ENCODE assay signal across 8 cellular contexts in the genomic region with DNA sequence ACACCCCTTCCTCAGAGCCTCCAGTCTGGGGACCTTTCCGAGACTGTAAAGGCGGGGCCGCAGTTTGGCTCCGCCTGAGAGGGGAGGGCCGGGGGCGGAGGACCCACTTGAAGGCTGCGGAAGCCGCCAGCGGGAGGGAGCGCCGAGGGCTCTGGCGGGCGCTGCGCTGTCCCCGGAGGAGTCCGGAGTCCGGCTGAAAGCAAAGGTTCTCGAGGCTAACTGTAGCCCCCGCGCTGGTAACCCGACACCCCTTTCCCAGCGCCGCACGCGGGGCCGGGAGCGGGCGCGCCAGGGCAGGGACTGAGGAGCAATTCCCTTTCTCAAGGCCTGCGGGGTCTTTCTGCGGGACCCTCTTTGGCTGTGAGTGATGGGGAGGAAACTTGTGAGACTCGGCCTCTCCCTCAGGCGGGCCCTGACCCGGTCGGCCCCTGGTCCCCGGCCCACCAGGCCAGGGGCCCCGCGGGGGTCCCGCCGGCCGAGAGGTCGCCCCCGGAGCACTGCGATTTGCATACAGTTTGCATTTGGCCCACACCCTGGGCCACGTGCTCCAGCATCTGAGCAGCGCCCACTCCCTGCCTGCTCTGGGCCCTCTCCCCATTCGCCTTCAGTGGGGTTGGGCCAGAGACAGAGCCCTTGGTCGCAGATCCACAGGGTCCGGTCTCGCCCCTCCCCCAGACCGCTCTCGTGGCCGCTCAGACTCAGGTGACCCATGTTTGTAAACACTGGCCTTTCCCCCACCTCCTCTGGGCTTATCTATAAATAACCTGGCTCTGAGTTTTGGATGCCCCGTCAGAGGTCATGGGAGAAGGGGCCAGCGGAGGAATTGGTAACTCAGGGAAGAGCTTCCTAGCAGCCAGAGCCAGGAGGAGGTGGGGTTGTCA. TPM values are rescaled to one million over a fixed set of nuclear protein-coding genes. Genes with fewer than 3 reads are reported as not detected.
DNase-seq lines count a peak whose midpoint lies in the region; ATAC-seq and TF ChIP-seq lines count a peak whose summit lies in the region.

No MANE protein-coding gene starts in this region.

- ATAC-seq in activated T-cell treated with anti-CD3 and anti-CD28 coated beads, Interleukin-2, amount 50 U/mL, for 72 hours (replicated peaks in 1 of 2): peak; percentile 93
- ATAC-seq in naive B cell (ENCODE audit: low read depth in 2 of 2): peak; percentile 90 to 92

- H3K36me3 Mint-ChIP-seq in activated T-cell treated with anti-CD3 and anti-CD28 coated beads, Interleukin-2, amount 50 U/mL, for 72 hours (ENCODE audit: insufficient read depth in 2 of 2): no peaks in the 10 kb centered on the region
- H3K36me3 Mint-ChIP-seq in naive B cell: peaks cover 0 to 18% of the 10 kb centered on the region in 2 donors

- peak; percentile 26 for DNase-seq in AG04450 (ENCODE audit: low read depth, low spot score)
- DNase-seq in OCI-M2 (lab: John Stamatoyannopoulos, UW; ENCODE audit: unreplicated experiment): peak; percentile 19
- peak; percentile 70 to 77 for DNase-seq in activated T-cell treated with anti-CD3 and anti-CD28 coated beads, Interleukin-2, amount 50 U/mL, for 72 hours
- peak; percentile 63 to 82 for DNase-seq in fibroblast of lung (ENCODE audit: low read depth in 2 of 2)
- peak; percentile 32 for DNase-seq in naive B cell
- peak; percentile 10 to 68 for DNase-seq in stimulated activated CD8-positive, alpha-beta memory T cell treated with anti-CD3 and anti-CD28 coated beads, Interleukin-7, amount 100 ng/mL, for 4 hours (ENCODE audit: low read depth in 2 of 2)
- DNase-seq in hippocampal formation (lab: John Stamatoyannopoulos, UW): no peak

- H3K9me3 ChIP-seq in AG04450 (ENCODE audit: control insufficient read depth, insufficient read depth, low read length) (no peaks in the 10 kb centered on the region; the same call in 1 of the 2 replicates), HEK293 (ENCODE audit: control insufficient read depth, insufficient read depth, low read depth, low read length) (no peaks in the 10 kb centered on the region), fibroblast of lung (ENCODE audit: control insufficient read depth, insufficient read depth, low read depth, low read length) (no peaks in the 10 kb centered on the region)

- peak overlapping the region; percentile 73 to 79 for H3K4me3 Mint-ChIP-seq in activated T-cell treated with anti-CD3 and anti-CD28 coated beads, Interleukin-2, amount 50 U/mL, for 72 hours
- H3K4me3 Mint-ChIP-seq in naive B cell: peak overlapping the region; percentile 57 to 88 (median 75)

- H3K27me3 Mint-ChIP-seq in activated T-cell treated with anti-CD3 and anti-CD28 coated beads, Interleukin-2, amount 50 U/mL, for 72 hours (ENCODE audit: low read depth): peaks cover 32% of the 10 kb centered on the region
- H3K27me3 Mint-ChIP-seq in naive B cell: peaks cover 32 to 63% (median 61%) of the 10 kb centered on the region in 3 donors

- CTCF ChIA-PET in AG04450 (lab: Charles Lee) (no interaction called here), HEK293 (lab: Yijun Ruan, JAX) (interaction anchor here (0.6 kb wide), 1 partner anchor 425 kb away, joined by 3 read pairs; no protein-coding TSS in a partner anchor)

- peaks cover 10% of the 10 kb centered on the region for H3K4me1 Mint-ChIP-seq in activated T-cell treated with anti-CD3 and anti-CD28 coated beads, Interleukin-2, amount 50 U/mL, for 72 hours (ENCODE audit: low read depth)
- peaks cover 6 to 12% (median 10%) of the 10 kb centered on the region in 3 donors for H3K4me1 Mint-ChIP-seq in naive B cell

- H3K9ac ChIP-seq in fibroblast of lung (ENCODE audit: insufficient read depth, low read length): peak overlapping the region; percentile 16

- no peak overlapping the region for H3K27ac Mint-ChIP-seq in activated T-cell treated with anti-CD3 and anti-CD28 coated beads, Interleukin-2, amount 50 U/mL, for 72 hours
- H3K27ac Mint-ChIP-seq in naive B cell: peak overlapping the region in 3 of 6 donors; percentile 21 to 64 (median 52)

- no peaks in the 10 kb centered on the region for H4K20me1 ChIP-seq in fibroblast of lung (ENCODE audit: control insufficient read depth, extremely low read depth, insufficient read depth, low read length)

- TF ChIP-seq CTCF in AG04450 (IDR thresholded peaks at IDR 0.05; ENCODE audit: low read depth, low read length) (no peak), HEK293 (tag by site-specific recombination; IDR thresholded peaks at IDR 0.05) (no peak), fibroblast of lung (conservative IDR thresholded peaks at IDR 0.05 in 1 of 2, IDR thresholded peaks at IDR 0.05 in 1 of 2; ENCODE audit: low read depth in 1 of 2, low read length in 2 of 2) (no peak)

- H3K79me2 ChIP-seq in fibroblast of lung (ENCODE audit: control insufficient read depth, insufficient read depth, low read length): no peaks in the 10 kb centered on the region

- no peaks in the 10 kb centered on the region for H3K36me3 ChIP-seq in HEK293 (ENCODE audit: control insufficient read depth in 2 of 2, insufficient read depth in 1 of 2, low read length in 2 of 2)
- no peaks in the 10 kb centered on the region for H3K36me3 ChIP-seq in fibroblast of lung (ENCODE audit: control insufficient read depth, insufficient read depth, low read length)

- H3K9me3 Mint-ChIP-seq in activated T-cell treated with anti-CD3 and anti-CD28 coated beads, Interleukin-2, amount 50 U/mL, for 72 hours: no peaks in the 10 kb centered on the region
- H3K9me3 Mint-ChIP-seq in naive B cell: peaks cover 0 to 11% (median 2%) of the 10 kb centered on the region in 7 donors

- no peak overlapping the region for H3K27ac ChIP-seq in AG04450 (ENCODE audit: low read depth, low read length)
- no peak overlapping the region; the same call in 1 of the 2 replicates for H3K27ac ChIP-seq in HEK293 (ENCODE audit: extremely low read depth, low read depth, low read length)
- H3K27ac ChIP-seq in fibroblast of lung (ENCODE audit: insufficient read depth, low read length): no peak overlapping the region

- H3K4me1 ChIP-seq in HEK293 (ENCODE audit: control insufficient read depth, insufficient read depth, low read length) (no peaks in the 10 kb centered on the region), fibroblast of lung (ENCODE audit: control insufficient read depth, extremely low read depth, insufficient read depth, low read length) (no peaks in the 10 kb centered on the region)

- H3K4me2 ChIP-seq in fibroblast of lung (ENCODE audit: extremely low read depth, insufficient read depth, low read length): peak overlapping the region; percentile 93

- H3K27me3 ChIP-seq in AG04450 (ENCODE audit: control insufficient read depth, insufficient read depth, low read length): peaks cover 10% of the 10 kb centered on the region
- H3K27me3 ChIP-seq in fibroblast of lung (ENCODE audit: control insufficient read depth, insufficient read depth, low read length): peaks cover 4% of the 10 kb centered on the region

- H3K4me3 ChIP-seq in AG04450 (ENCODE audit: low read depth, low read length): peak overlapping the region; percentile 62
- peak overlapping the region; percentile 42 for H3K4me3 ChIP-seq in HEK293 (ENCODE audit: low read depth, low read length)
- peak overlapping the region; percentile 46 to 58 (median 48) for H3K4me3 ChIP-seq in fibroblast of lung (replicated peaks in 1 of 4; ENCODE audit: control extremely low read depth in 1 of 4, insufficient read depth in 1 of 4, low read depth in 3 of 4, low read length in 4 of 4)

- POLR2A ChIA-PET in AG04450 (lab: Yijun Ruan, JAX): interaction anchor here (0.6 kb wide), 1 partner anchor 133 kb away, joined by 4 read pairs; no protein-coding TSS in a partner anchor
- POLR2A ChIA-PET in HEK293 (lab: Yijun Ruan, JAX): no interaction called here

- peak overlapping the region; percentile 13 for H2AFZ ChIP-seq in fibroblast of lung (ENCODE audit: low read length)

TF ChIP-seq in HEK293, 187 proteins besides CTCF, POLR2A, EP300 and RAD21 (continues in another document):
- TF ChIP-seq GLIS2 (tag by site-specific recombination; IDR thresholded peaks at IDR 0.05) (peak; percentile 92), ZXDB (tag by site-specific recombination; IDR thresholded peaks at IDR 0.05) (peak; percentile 83), ZNF24 (tag by site-specific recombination; IDR thresholded peaks at IDR 0.05) (0 out of 2 replicates have a peak, but pooled peaks have one; percentile 17), ZNF561 (tag by site-specific recombination; IDR thresholded peaks at IDR 0.05; ENCODE audit: borderline replicate concordance) (0 out of 2 replicates have a peak, but pooled peaks have one; percentile 58), ZNF600 (tag by site-specific recombination; IDR thresholded peaks at IDR 0.05) (peak; percentile 68; the same call in 1 of the 2 replicates), SP3 (tag by site-specific recombination; IDR thresholded peaks at IDR 0.05) (peak; percentile 71), ZNF335 (tag by site-specific recombination; conservative IDR thresholded peaks at IDR 0.05) (peak; percentile 84), ZEB2 (tag by site-specific recombination; IDR thresholded peaks at IDR 0.05) (peak; percentile 47)

RNA-seq across cellular contexts. Expression of a gene that starts 0.5 kb away (rescaled TPM):
- polyA plus RNA-seq in AG04450 (2011; rRNA removed): 0.22 and 0.35 TPM in 2 replicates
- polyA minus RNA-seq in AG04450 (2011; rRNA and poly(A)+ RNA removed): not detected in 2 replicates
- not detected for total RNA-seq in activated T-cell treated with anti-CD3 and anti-CD28 coated beads, Interleukin-2, amount 50 U/mL, for 72 hours
- total RNA-seq in fibroblast of lung: 0.50 and 0.77 TPM in 2 replicates
- polyA plus RNA-seq in fibroblast of lung: 0.15 TPM in 1 of 2 replicates, not detected in the other
- polyA plus RNA-seq in fibroblast of lung (2012): 0.09 TPM in 1 of 2 replicates, not detected in the other
- not detected in 2 replicates for polyA minus RNA-seq in fibroblast of lung (ENCODE audit: low replicate concordance)
- not detected for polyA plus RNA-seq in naive B cell (ENCODE audit: low read depth in 6 of 6)

RNA-seq across cellular contexts. Expression of a gene that starts 2.6 kb away (rescaled TPM):
- not detected in 2 replicates for polyA plus RNA-seq in AG04450 (2011; rRNA removed)
- polyA minus RNA-seq in AG04450 (2011; rRNA and poly(A)+ RNA removed): not detected in 2 replicates
- not detected for total RNA-seq in activated T-cell treated with anti-CD3 and anti-CD28 coated beads, Interleukin-2, amount 50 U/mL, for 72 hours
- total RNA-seq in fibroblast of lung: not detected in 2 replicates
- polyA plus RNA-seq in fibroblast of lung: not detected in 2 replicates
- not detected in 2 replicates for polyA plus RNA-seq in fibroblast of lung (2012)
- polyA minus RNA-seq in fibroblast of lung (ENCODE audit: low replicate concordance): not detected in 2 replicates
- polyA plus RNA-seq in naive B cell (ENCODE audit: low read depth in 6 of 6): not detected

RNA-seq across cellular contexts. Expression of a gene that starts 28.9 kb away (rescaled TPM):
- polyA plus RNA-seq in AG04450 (2011; rRNA removed) (0.25 and 0.41 TPM in 2 replicates), fibroblast of lung (0.16 and 0.23 TPM in 2 replicates), naive B cell (ENCODE audit: low read depth in 6 of 6) (under 1 TPM in 3 of 6 donors, not detected in 3; 0.15 to 0.64 (median 0.27) TPM)
- polyA minus RNA-seq in AG04450 (2011; rRNA and poly(A)+ RNA removed): 1.2 and 1.3 TPM in 2 replicates
- total RNA-seq in activated T-cell treated with anti-CD3 and anti-CD28 coated beads, Interleukin-2, amount 50 U/mL, for 72 hours: 1 to 10 TPM; 1.9 to 2.8 TPM
- total RNA-seq in fibroblast of lung: 0.50 and 0.51 TPM in 2 replicates
- polyA plus RNA-seq in fibroblast of lung (2012): 0.13 and 0.23 TPM in 2 replicates
- 0.16 TPM in 1 of 2 replicates, not detected in the other for polyA minus RNA-seq in fibroblast of lung (ENCODE audit: low replicate concordance)

Comparison
In these comparisons a context has a peak if more than half of its experiments do, and no peak if none do; other contexts are left out.
1. DNase-seq: peak in AG04450 (single experiment), OCI-M2 (single experiment), activated T-cell treated with anti-CD3 and anti-CD28 coated beads, Interleukin-2, amount 50 U/mL, for 72 hours (2 of 2), fibroblast of lung (2 of 2), naive B cell (single experiment) and stimulated activated CD8-positive, alpha-beta memory T cell treated with anti-CD3 and anti-CD28 coated beads, Interleukin-7, amount 100 ng/mL, for 4 hours (2 of 2); none in hippocampal formation (0 of 2).
2. Peak in every context shown above with its lines, with median percentiles within 50 percentile points of each other: H3K4me3 ChIP-seq.